In the genomic region with DNA sequence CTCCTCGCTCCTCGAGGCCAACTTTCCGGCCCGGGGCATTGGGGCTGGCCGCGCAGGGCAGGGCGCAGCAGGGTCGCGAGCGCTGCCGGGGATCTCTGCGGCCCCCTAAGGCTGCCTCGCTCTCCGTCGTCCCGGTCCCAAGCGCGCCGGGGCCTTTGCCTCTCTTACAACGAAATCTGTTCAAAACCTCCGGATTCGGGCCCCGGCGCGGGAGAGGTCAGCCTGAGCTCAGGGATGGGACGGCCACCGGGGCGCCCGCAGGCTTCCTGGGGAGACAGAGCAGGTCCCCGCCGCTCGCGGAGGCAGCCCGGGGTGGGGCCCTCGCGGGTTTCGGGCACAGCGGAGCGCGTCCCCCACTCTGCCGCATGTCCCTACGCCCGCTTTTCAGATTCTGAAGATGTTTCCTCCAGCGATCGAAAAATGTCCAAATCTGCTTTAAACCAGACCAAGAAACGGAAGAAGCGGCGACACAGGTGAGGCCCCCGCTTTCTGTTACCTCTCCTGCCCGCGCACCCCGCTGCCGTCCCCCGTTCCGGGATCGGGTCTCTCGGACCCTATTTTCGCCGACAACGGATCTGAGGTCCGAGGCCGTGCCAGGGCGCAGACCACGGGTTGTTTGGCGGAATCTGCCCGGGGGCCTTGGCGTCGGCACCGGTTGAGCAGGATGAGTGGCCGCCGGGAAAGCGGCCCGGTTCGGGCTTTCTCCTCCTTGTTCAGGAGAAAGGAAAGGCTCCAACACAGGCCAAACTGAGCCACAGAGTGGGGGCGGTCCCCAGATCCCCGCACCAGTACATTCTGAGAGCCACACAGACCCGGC, we compare ENCODE assay signal across 9 cellular contexts. TPM values are rescaled to one million over a fixed set of nuclear protein-coding genes. Genes with fewer than 3 reads are reported as not detected.
DNase-seq lines count a peak whose midpoint lies in the region; ATAC-seq lines count a peak whose summit lies in the region.
"Had no signal": no experiment of that assay in that cellular context is flagged by ENCODE, and none has a peak within 500 bp of the region (broad histone marks: within the 10 kb centered on the region; RNA-seq: fewer than 3 reads in every experiment).

No MANE protein-coding gene starts in this region.

- H3K36me3 ChIP-seq in subcutaneous abdominal adipose tissue (ENCODE audit: control insufficient read depth in 5 of 5, insufficient read depth in 5 of 5, low read length in 5 of 5): no peaks in the 10 kb centered on the region

- no peak for ATAC-seq in activated CD4-positive, alpha-beta T cell treated with anti-CD3 and anti-CD28 coated beads for 36 hours
- ATAC-seq in left colon (peak; percentile 26), GM21526 (IDR thresholded peaks at IDR 0.05; ENCODE audit: low FRiP score, unreplicated experiment) (no peak)

- peaks cover 60 to 81% (median 74%) of the 10 kb centered on the region in 5 donors for H3K27me3 ChIP-seq in subcutaneous abdominal adipose tissue (ENCODE audit: control insufficient read depth in 5 of 5, insufficient read depth in 4 of 5, low read length in 5 of 5)

- peak overlapping the region; percentile 49 for H3K4me3 Mint-ChIP-seq in activated CD4-positive, alpha-beta T cell treated with anti-CD3 and anti-CD28 coated beads for 36 hours

- no peak overlapping the region for H3K27ac Mint-ChIP-seq in activated CD4-positive, alpha-beta T cell treated with anti-CD3 and anti-CD28 coated beads for 36 hours

- H3K4me3 ChIP-seq in subcutaneous abdominal adipose tissue (ENCODE audit: low read depth in 1 of 5, low read length in 5 of 5): peak overlapping the region in 4 of 5 donors; percentile 44 to 57 (median 52)

- H3K9me3 Mint-ChIP-seq in activated CD4-positive, alpha-beta T cell treated with anti-CD3 and anti-CD28 coated beads for 36 hours (ENCODE audit: low read depth): no peaks in the 10 kb centered on the region

- H3K4me1 Mint-ChIP-seq in activated CD4-positive, alpha-beta T cell treated with anti-CD3 and anti-CD28 coated beads for 36 hours: peaks cover 15% of the 10 kb centered on the region

- no peaks in the 10 kb centered on the region for H3K36me3 Mint-ChIP-seq in activated CD4-positive, alpha-beta T cell treated with anti-CD3 and anti-CD28 coated beads for 36 hours (ENCODE audit: low read depth)

- CTCF ChIA-PET in activated CD4-positive, alpha-beta T cell treated with anti-CD3 and anti-CD28 coated beads for 36 hours (lab: Charles Lee): interaction anchor here (1.0 to 1.3 kb wide), 4 partner anchors 11 to 47 kb away, joined by 3 to 4 read pairs (median 3); no protein-coding TSS in a partner anchor

- H3K27me3 Mint-ChIP-seq in activated CD4-positive, alpha-beta T cell treated with anti-CD3 and anti-CD28 coated beads for 36 hours: peaks cover 71% of the 10 kb centered on the region

- intact Hi-C loops in activated CD4-positive, alpha-beta T cell treated with anti-CD3 and anti-CD28 coated beads for 36 hours (cut with DNase I, micrococcal nuclease): no loop called here
- intact Hi-C loops in left colon (cut with DNase I, micrococcal nuclease): no loop called here

- POLR2A ChIA-PET in activated CD4-positive, alpha-beta T cell treated with anti-CD3 and anti-CD28 coated beads for 36 hours (lab: Charles Lee): no interaction called here

- H3K9ac ChIP-seq in subcutaneous abdominal adipose tissue (ENCODE audit: low read length in 5 of 5): peak overlapping the region in 2 of 5 donors; percentile 39 to 41

- H3K4me1 ChIP-seq in subcutaneous abdominal adipose tissue (ENCODE audit: control insufficient read depth in 5 of 5, insufficient read depth in 5 of 5, low read length in 5 of 5): peaks cover 0 to 30% (median 25%) of the 10 kb centered on the region in 5 donors

- H3K27ac ChIP-seq in subcutaneous abdominal adipose tissue (ENCODE audit: low read depth, low read length): no peak overlapping the region

- no peaks in the 10 kb centered on the region for H3K9me3 ChIP-seq in subcutaneous abdominal adipose tissue (ENCODE audit: control insufficient read depth in 5 of 5, low read length in 5 of 5)

- DNase-seq in activated CD4-positive, alpha-beta T cell treated with anti-CD3 and anti-CD28 coated beads for 36 hours: no peak
- no peak for DNase-seq in activated CD4-positive, alpha-beta T cell treated with anti-CD3 and anti-CD28 coated beads for 4 hours
- DNase-seq in astrocyte of the hippocampus (ENCODE audit: low read depth, low spot score) (peak; percentile 46), left colon (no peak), epidermal melanocyte (ENCODE audit: insufficient read length, low spot score) (no peak), SIG-M5 (lab: John Stamatoyannopoulos, UW) (no peak)
- DNase-seq: NCI-H1417 had no signal

RNA-seq across cellular contexts. Expression of a gene that starts 1.8 kb away (rescaled TPM):
- total RNA-seq in activated CD4-positive, alpha-beta T cell treated with anti-CD3 and anti-CD28 coated beads for 36 hours: not detected
- not detected for total RNA-seq in left colon
